ENCODE assay signal across 29 cellular contexts in the genomic region with DNA sequence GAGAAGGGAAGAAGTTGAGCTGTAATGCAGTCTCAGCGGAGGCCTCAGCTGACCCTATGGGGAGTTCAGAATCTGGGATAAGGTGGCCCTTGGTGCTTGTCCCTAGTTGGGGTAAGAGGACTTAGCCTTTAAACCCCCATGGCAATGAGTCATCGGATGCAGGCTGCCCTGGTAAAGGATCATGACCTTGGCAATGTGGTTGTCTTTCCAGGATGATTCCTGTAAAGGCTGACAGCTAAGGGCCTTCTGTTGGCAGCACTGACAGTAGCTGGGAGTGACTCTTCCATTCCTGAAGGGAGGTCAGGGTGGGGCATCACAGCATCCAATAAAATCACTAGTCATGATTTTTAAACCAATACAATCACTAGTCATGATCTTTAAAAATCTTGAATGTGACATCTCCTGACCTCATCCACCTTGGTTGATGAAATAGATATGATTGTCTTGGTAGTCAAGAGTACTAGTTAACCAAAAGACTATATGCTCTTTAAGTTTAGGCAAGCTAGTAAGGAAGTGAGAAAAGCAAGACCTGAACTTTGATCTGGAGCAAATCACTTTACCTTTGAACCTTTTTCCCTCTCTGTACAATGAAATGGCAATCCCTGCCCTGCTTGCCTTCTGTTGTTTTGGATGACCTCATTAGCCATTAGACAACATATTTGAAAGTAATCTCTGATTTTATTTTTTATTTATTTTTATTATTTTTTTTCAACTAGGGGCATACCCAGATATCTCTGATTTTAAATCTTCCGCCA.
"Had no signal": no experiment of that assay in that cellular context is flagged by ENCODE, and none has a peak within 500 bp of the region (broad histone marks: within the 10 kb centered on the region; RNA-seq: fewer than 3 reads in every experiment).

No MANE protein-coding gene starts in this region.

- H3K9me3 Mint-ChIP-seq: activated B cell treated with CpG ODN at 0.5 μM for 24 hours; activated CD4-positive, alpha-beta T cell treated with anti-CD3 and anti-CD28 coated beads, Interleukin-2, amount 10 ng/mL, durations not matched to agents 24 days and 14 days; activated naive CD4-positive, alpha-beta T cell treated with anti-CD3 and anti-CD28 coated beads, Interleukin-2, amount 50 U/mL, for 24 hours; activated naive CD8-positive, alpha-beta T cell treated with anti-CD3 and anti-CD28 coated beads, Interleukin-2, amount 50 U/mL, for 24 hours; activated T-cell treated with anti-CD3 and anti-CD28 coated beads, Interleukin-2, amount 50 U/mL, for 24 hours; activated T-helper 1 cell treated with anti-CD3 and anti-CD28 coated beads, Interleukin-12 subunit alpha, Interleukin-12 subunit beta, Interleukin-2, Interleukin-4 antibody, amounts not matched to agents 30 ng/mL and 10 ng/mL and 1 ng/mL, durations not matched to agents 14 hours and 24 hours and 36 hours had no signal

- H3K36me3 ChIP-seq: cardiac muscle cell had no signal

- DNase-seq: activated B cell treated with CpG ODN at 0.5 μM for 24 hours; activated CD4-positive, alpha-beta T cell treated with anti-CD3 and anti-CD28 coated beads for 1 hour; activated CD4-positive, alpha-beta T cell treated with anti-CD3 and anti-CD28 coated beads, Interleukin-2, amount 10 ng/mL, durations not matched to agents 24 days and 14 days; activated CD4-positive, alpha-beta T cell treated with anti-CD3 and anti-CD28 coated beads, Interleukin-2, amount 50 U/mL, for 48 hours; activated CD8-positive, alpha-beta memory T cell treated with anti-CD3 and anti-CD28 coated beads, Interleukin-2, amount 10 ng/mL, durations not matched to agents 7 days and 5 days; activated effector memory CD4-positive, alpha-beta T cell treated with Interleukin-2 at 50 U/mL for 16 hours; activated naive CD4-positive, alpha-beta T cell; activated naive CD8-positive, alpha-beta T cell treated with anti-CD3 and anti-CD28 coated beads, Interleukin-2, amount 50 U/mL, for 24 hours; activated T-cell treated with anti-CD3 and anti-CD28 coated beads, Interleukin-2, amount 50 U/mL, for 24 hours; amygdala; IMR-90; KG1; NCI-H1092; NCI-H1417; NCI-H1930; NCI-H2171 treated with DMSO at 0.1 percent for 48 hours; NCI-H345; NCI-H510A treated with DMSO at 0.1 percent for 48 hours; NCI-H69; NK-92 treated with Interleukin-12 subunit alpha and Interleukin-12 subunit beta, amount 100 ng/mL, for 24 hours; SIG-M5; T-helper 17 cell; T-helper 9 cell had no signal

- H3K36me3 Mint-ChIP-seq: activated CD8-positive, alpha-beta memory T cell treated with anti-CD3 and anti-CD28 coated beads, Interleukin-2, amount 10 ng/mL, durations not matched to agents 7 days and 5 days; activated naive CD4-positive, alpha-beta T cell treated with anti-CD3 and anti-CD28 coated beads, Interleukin-2, amount 50 U/mL, for 24 hours; brain had no signal

- H3K4me3 Mint-ChIP-seq: activated B cell treated with CpG ODN at 0.5 μM for 24 hours; activated CD4-positive, alpha-beta T cell treated with anti-CD3 and anti-CD28 coated beads, Interleukin-2, amount 10 ng/mL, durations not matched to agents 24 days and 14 days; activated CD8-positive, alpha-beta memory T cell treated with anti-CD3 and anti-CD28 coated beads, Interleukin-2, amount 10 ng/mL, durations not matched to agents 7 days and 5 days; activated naive CD4-positive, alpha-beta T cell treated with anti-CD3 and anti-CD28 coated beads, Interleukin-2, amount 50 U/mL, for 24 hours; activated naive CD8-positive, alpha-beta T cell treated with anti-CD3 and anti-CD28 coated beads, Interleukin-2, amount 50 U/mL, for 24 hours; activated T-cell treated with anti-CD3 and anti-CD28 coated beads, Interleukin-2, amount 50 U/mL, for 24 hours; activated T-helper 1 cell treated with anti-CD3 and anti-CD28 coated beads, Interleukin-12 subunit alpha, Interleukin-12 subunit beta, Interleukin-2, Interleukin-4 antibody, amounts not matched to agents 30 ng/mL and 10 ng/mL and 1 ng/mL, durations not matched to agents 14 hours and 24 hours and 36 hours; brain; T-helper 17 cell had no signal

- H3K27ac ChIP-seq: cardiac muscle cell had no signal

- H3K27me3 Mint-ChIP-seq: activated naive CD8-positive, alpha-beta T cell treated with anti-CD3 and anti-CD28 coated beads, Interleukin-2, amount 50 U/mL, for 24 hours had no signal

- H3K27me3 ChIP-seq: cardiac muscle cell had no signal

- ATAC-seq: activated CD8-positive, alpha-beta memory T cell treated with anti-CD3 and anti-CD28 coated beads, Interleukin-2, amount 10 ng/mL, durations not matched to agents 7 days and 5 days; activated naive CD8-positive, alpha-beta T cell treated with anti-CD3 and anti-CD28 coated beads, Interleukin-2, amount 50 U/mL, for 24 hours; T-helper 17 cell had no signal

- H3K4me1 Mint-ChIP-seq: activated B cell treated with CpG ODN at 0.5 μM for 24 hours; activated CD4-positive, alpha-beta T cell treated with anti-CD3 and anti-CD28 coated beads, Interleukin-2, amount 10 ng/mL, durations not matched to agents 24 days and 14 days; activated CD8-positive, alpha-beta memory T cell treated with anti-CD3 and anti-CD28 coated beads, Interleukin-2, amount 10 ng/mL, durations not matched to agents 7 days and 5 days; activated naive CD4-positive, alpha-beta T cell treated with anti-CD3 and anti-CD28 coated beads, Interleukin-2, amount 50 U/mL, for 24 hours; activated naive CD8-positive, alpha-beta T cell treated with anti-CD3 and anti-CD28 coated beads, Interleukin-2, amount 50 U/mL, for 24 hours; brain; T-helper 17 cell had no signal

- FAIRE-seq: astrocyte, RCC 7860 had no signal

- H3K27ac Mint-ChIP-seq: activated B cell treated with CpG ODN at 0.5 μM for 24 hours; activated CD4-positive, alpha-beta T cell treated with anti-CD3 and anti-CD28 coated beads, Interleukin-2, amount 10 ng/mL, durations not matched to agents 24 days and 14 days; activated CD8-positive, alpha-beta memory T cell treated with anti-CD3 and anti-CD28 coated beads, Interleukin-2, amount 10 ng/mL, durations not matched to agents 7 days and 5 days; activated naive CD4-positive, alpha-beta T cell treated with anti-CD3 and anti-CD28 coated beads, Interleukin-2, amount 50 U/mL, for 24 hours; activated naive CD8-positive, alpha-beta T cell treated with anti-CD3 and anti-CD28 coated beads, Interleukin-2, amount 50 U/mL, for 24 hours; activated T-cell treated with anti-CD3 and anti-CD28 coated beads, Interleukin-2, amount 50 U/mL, for 24 hours; activated T-helper 1 cell treated with anti-CD3 and anti-CD28 coated beads, Interleukin-12 subunit alpha, Interleukin-12 subunit beta, Interleukin-2, Interleukin-4 antibody, amounts not matched to agents 30 ng/mL and 10 ng/mL and 1 ng/mL, durations not matched to agents 14 hours and 24 hours and 36 hours; brain; T-helper 17 cell had no signal

- H3K4me3 ChIP-seq: cardiac muscle cell had no signal
